In genomic region chr9:136485049-136485647, GRCh38 we compare ENCODE assay signal across 8 cellular contexts. TPM values are rescaled to one million over a fixed set of nuclear protein-coding genes. Genes with fewer than 3 reads are reported as not detected.
DNase-seq lines count a peak whose midpoint lies in the region; ATAC-seq and TF ChIP-seq lines count a peak whose summit lies in the region.

No MANE protein-coding gene starts in this region.

- peak overlapping the region; percentile 91 for H3K4me2 ChIP-seq in PC-9
- no peak overlapping the region for H3K4me2 ChIP-seq in fibroblast of lung (ENCODE audit: extremely low read depth, insufficient read depth, low read length)
- no peak overlapping the region for H3K4me2 ChIP-seq in neural cell (ENCODE audit: low read length)

- DNase-seq in Calu3: peak; percentile 80
- DNase-seq in PC-9: peak; percentile 53 to 83
- DNase-seq in activated T-cell treated with anti-CD3 and anti-CD28 coated beads, Interleukin-2, amount 50 U/mL, for 48 hours: peak; percentile 89 to 90
- DNase-seq in fibroblast of lung (ENCODE audit: low read depth in 2 of 2): peak; percentile 49 to 72

- TF ChIP-seq EP300 in neural cell (conservative IDR thresholded peaks at IDR 0.05; ENCODE audit: poor library complexity, severe bottlenecking): no peak

- H3K4me1 Mint-ChIP-seq in Calu3 (ENCODE audit: low read depth, unreplicated experiment) (no peaks in the 10 kb centered on the region), IgD-negative memory B cell (peaks cover 11 to 19% (median 14%) of the 10 kb centered on the region in 3 donors)
- peaks cover 23% of the 10 kb centered on the region for H3K4me1 Mint-ChIP-seq in stimulated activated naive CD8-positive, alpha-beta T cell treated with anti-CD3 and anti-CD28 coated beads, Interleukin-15, Interleukin-2, amounts not matched to agents 100 ng/mL and 50 ng/mL, for 24 hours (ENCODE audit: low read depth)

- TF ChIP-seq CTCF in Calu3 (IDR thresholded peaks at IDR 0.05; ENCODE audit: unreplicated experiment) (peak; percentile 52), PC-9 (conservative IDR thresholded peaks at IDR 0.05) (peak; percentile 91), fibroblast of lung (conservative IDR thresholded peaks at IDR 0.05 in 1 of 2, IDR thresholded peaks at IDR 0.05 in 1 of 2; ENCODE audit: low read depth in 1 of 2, low read length in 2 of 2) (peak; percentile 78 to 83), neural cell (IDR thresholded peaks at IDR 0.05; ENCODE audit: poor library complexity, severe bottlenecking) (peak; percentile 74)

- no peak overlapping the region for H3K27ac Mint-ChIP-seq in Calu3 (ENCODE audit: unreplicated experiment)
- peak overlapping the region in 2 of 3 donors; percentile 91 to 99 for H3K27ac Mint-ChIP-seq in IgD-negative memory B cell
- no peak overlapping the region for H3K27ac Mint-ChIP-seq in stimulated activated naive CD8-positive, alpha-beta T cell treated with anti-CD3 and anti-CD28 coated beads, Interleukin-15, Interleukin-2, amounts not matched to agents 100 ng/mL and 50 ng/mL, for 24 hours

- peaks cover 15% of the 10 kb centered on the region for H3K4me1 ChIP-seq in PC-9 (replicated peaks; ENCODE audit: insufficient read depth)
- H3K4me1 ChIP-seq in fibroblast of lung (ENCODE audit: control insufficient read depth, extremely low read depth, insufficient read depth, low read length): peaks cover 2% of the 10 kb centered on the region

- H3K27me3 ChIP-seq in PC-9 (ENCODE audit: insufficient read depth, low read depth) (no peaks in the 10 kb centered on the region), fibroblast of lung (ENCODE audit: control insufficient read depth, insufficient read depth, low read length) (no peaks in the 10 kb centered on the region), neural cell (ENCODE audit: insufficient read depth, low read depth, low read length) (no peaks in the 10 kb centered on the region)

- CTCF ChIA-PET in Calu3 (lab: Charles Lee): interaction anchor here (1.2 to 3.8 kb wide), 6 partner anchors 139 to 209 kb away, joined by 3 to 20 read pairs (median 5); no protein-coding TSS in a partner anchor
- CTCF ChIA-PET in PC-9 (lab: Charles Lee): interaction anchor here (1.1 to 3.1 kb wide), 2 partner anchors 140 to 150 kb away, joined by 4 to 19 read pairs; no protein-coding TSS in a partner anchor

- H3K9me3 Mint-ChIP-seq in Calu3 (ENCODE audit: low read depth, unreplicated experiment) (no peaks in the 10 kb centered on the region), IgD-negative memory B cell (no peaks in the 10 kb centered on the region)
- H3K9me3 Mint-ChIP-seq in stimulated activated naive CD8-positive, alpha-beta T cell treated with anti-CD3 and anti-CD28 coated beads, Interleukin-15, Interleukin-2, amounts not matched to agents 100 ng/mL and 50 ng/mL, for 24 hours: no peaks in the 10 kb centered on the region

- H3K9me3 ChIP-seq in PC-9 (ENCODE audit: insufficient read depth, low read depth) (no peaks in the 10 kb centered on the region), fibroblast of lung (ENCODE audit: control insufficient read depth, insufficient read depth, low read depth, low read length) (no peaks in the 10 kb centered on the region), neural cell (ENCODE audit: low read length) (no peaks in the 10 kb centered on the region)

- no peak overlapping the region for H2AFZ ChIP-seq in PC-9
- no peak overlapping the region for H2AFZ ChIP-seq in fibroblast of lung (ENCODE audit: low read length)
- H2AFZ ChIP-seq in neural cell (ENCODE audit: low read depth, low read length): no peak overlapping the region

- peak; percentile 63 for TF ChIP-seq RAD21 in neural cell (conservative IDR thresholded peaks at IDR 0.05)

- no peak for ATAC-seq in HG03039 (IDR thresholded peaks at IDR 0.05; ENCODE audit: unreplicated experiment)

- H3K4me3 ChIP-seq in PC-9 (peak overlapping the region; percentile 96), fibroblast of lung (replicated peaks in 1 of 4; ENCODE audit: control extremely low read depth in 1 of 4, insufficient read depth in 1 of 4, low read depth in 3 of 4, low read length in 4 of 4) (no peak overlapping the region), neural cell (ENCODE audit: low read length) (no peak overlapping the region)

- H3K4me3 Mint-ChIP-seq in Calu3 (ENCODE audit: low read depth, unreplicated experiment): peak overlapping the region; percentile 93
- H3K4me3 Mint-ChIP-seq in IgD-negative memory B cell: peak overlapping the region; percentile 55 to 91 (median 74)
- peak overlapping the region; percentile 59 for H3K4me3 Mint-ChIP-seq in stimulated activated naive CD8-positive, alpha-beta T cell treated with anti-CD3 and anti-CD28 coated beads, Interleukin-15, Interleukin-2, amounts not matched to agents 100 ng/mL and 50 ng/mL, for 24 hours

- no TSS peak for BruUV-seq in Calu3 (replicated peaks; lab: Mats Ljungman, UMichigan)
- BruUV-seq in PC-9 (replicated peaks; lab: Mats Ljungman, UMichigan): no TSS peak

- H3K9me2 ChIP-seq in PC-9 (ENCODE audit: insufficient read depth): no peaks in the 10 kb centered on the region
- no peaks in the 10 kb centered on the region for H3K9me2 ChIP-seq in neural cell (ENCODE audit: insufficient read depth, low read length)

- H3K79me2 ChIP-seq in PC-9 (ENCODE audit: low read depth): peaks cover 38% of the 10 kb centered on the region
- H3K79me2 ChIP-seq in fibroblast of lung (ENCODE audit: control insufficient read depth, insufficient read depth, low read length): peaks cover 22% of the 10 kb centered on the region
- H3K79me2 ChIP-seq in neural cell (replicated peaks; ENCODE audit: insufficient read depth, low read length): peaks cover 18% of the 10 kb centered on the region

- no peaks in the 10 kb centered on the region for H3K36me3 ChIP-seq in PC-9 (ENCODE audit: low read depth)
- H3K36me3 ChIP-seq in fibroblast of lung (ENCODE audit: control insufficient read depth, insufficient read depth, low read length): no peaks in the 10 kb centered on the region
- H3K36me3 ChIP-seq in neural cell (ENCODE audit: insufficient read depth, low read length): no peaks in the 10 kb centered on the region

- H3F3A ChIP-seq in PC-9 (ENCODE audit: insufficient read depth, low read depth) (peaks cover 18% of the 10 kb centered on the region; the same call in 1 of the 2 replicates), neural cell (ENCODE audit: insufficient read depth, low read length, poor library complexity, severe bottlenecking) (no peaks in the 10 kb centered on the region)

- no peak overlapping the region for H3K9ac ChIP-seq in fibroblast of lung (ENCODE audit: insufficient read depth, low read length)
- peak overlapping the region; percentile 86 for H3K9ac ChIP-seq in neural cell (ENCODE audit: low read length)

- POLR2A ChIA-PET in PC-9 (lab: Charles Lee; ENCODE audit: unreplicated experiment): interaction anchor here (0.7 kb wide), 1 partner anchor 140 kb away, joined by 5 read pairs; no protein-coding TSS in a partner anchor

- H4K20me1 ChIP-seq in PC-9 (ENCODE audit: insufficient read depth) (peaks cover 31% of the 10 kb centered on the region), fibroblast of lung (ENCODE audit: control insufficient read depth, extremely low read depth, insufficient read depth, low read length) (no peaks in the 10 kb centered on the region), neural cell (ENCODE audit: insufficient read depth) (peaks cover 4% of the 10 kb centered on the region)

- H3K36me3 Mint-ChIP-seq in Calu3 (ENCODE audit: insufficient read depth, unreplicated experiment) (peaks cover 36% of the 10 kb centered on the region), IgD-negative memory B cell (no peaks in the 10 kb centered on the region)
- H3K36me3 Mint-ChIP-seq in stimulated activated naive CD8-positive, alpha-beta T cell treated with anti-CD3 and anti-CD28 coated beads, Interleukin-15, Interleukin-2, amounts not matched to agents 100 ng/mL and 50 ng/mL, for 24 hours (ENCODE audit: low read depth): peaks cover 12% of the 10 kb centered on the region

- peaks cover 9% of the 10 kb centered on the region for H3K27me3 Mint-ChIP-seq in Calu3 (ENCODE audit: unreplicated experiment)
- H3K27me3 Mint-ChIP-seq in IgD-negative memory B cell: no peaks in the 10 kb centered on the region
- no peaks in the 10 kb centered on the region for H3K27me3 Mint-ChIP-seq in stimulated activated naive CD8-positive, alpha-beta T cell treated with anti-CD3 and anti-CD28 coated beads, Interleukin-15, Interleukin-2, amounts not matched to agents 100 ng/mL and 50 ng/mL, for 24 hours

- peak overlapping the region; percentile 97 for H3K27ac ChIP-seq in PC-9
- no peak overlapping the region for H3K27ac ChIP-seq in fibroblast of lung (ENCODE audit: insufficient read depth, low read length)
- H3K27ac ChIP-seq in neural cell (ENCODE audit: low read length): no peak overlapping the region

- intact Hi-C loops in Calu3 (cut with micrococcal nuclease; ENCODE audit: unreplicated experiment) (loop anchor here (1.0 kb wide), 1 partner anchor 146 kb away; no protein-coding TSS in a partner anchor), PC-9 (cut with micrococcal nuclease; ENCODE audit: unreplicated experiment) (loop anchor here (2.0 to 10.0 kb wide), 3 partner anchors 140 to 310 kb away; partner anchors contain the start of genes CCDC183 and TMEM141)

TF ChIP-seq in neural cell, 6 proteins besides CTCF, POLR2A, EP300 and RAD21:
- TF ChIP-seq MXI1 (conservative IDR thresholded peaks at IDR 0.05; ENCODE audit: poor library complexity, severe bottlenecking) (no peak), SMC3 (conservative IDR thresholded peaks at IDR 0.05; ENCODE audit: poor library complexity) (peak; percentile 73)
TF ChIP-seq in neural cell: peak in this region for 1.

RNA-seq across cellular contexts. Expression of gene SEC16A, which starts 2.3 kb away (rescaled TPM):
- total RNA-seq in Calu3 (2022) (48.9 and 49.6 TPM in 2 replicates), PC-9 (2021) (81.8 and 90.1 TPM in 2 replicates), fibroblast of lung (15.7 and 23.9 TPM in 2 replicates)
- polyA plus RNA-seq in IgD-negative memory B cell (30.1 TPM), fibroblast of lung (17.8 and 25.9 TPM in 2 replicates), neural cell (15.4 and 21.8 TPM in 2 replicates)
- 49.5 and 49.6 TPM in 2 replicates for polyA plus RNA-seq in fibroblast of lung (2012)
- polyA minus RNA-seq in fibroblast of lung (ENCODE audit: low replicate concordance) (116 and 123 TPM in 2 replicates), neural cell (21.2 and 23.7 TPM in 2 replicates)

RNA-seq across cellular contexts. Expression of gene INPP5E, which starts 45.5 kb away (rescaled TPM):
- total RNA-seq in Calu3 (2022) (10.9 and 11.3 TPM in 2 replicates), PC-9 (2021) (18.2 and 22.5 TPM in 2 replicates), fibroblast of lung (5.6 and 7.8 TPM in 2 replicates)
- polyA plus RNA-seq in IgD-negative memory B cell (6.9 TPM), fibroblast of lung (3.9 and 5.1 TPM in 2 replicates), neural cell (17.9 and 24.0 TPM in 2 replicates)
- polyA plus RNA-seq in fibroblast of lung (2012): 5.5 and 8.0 TPM in 2 replicates
- polyA minus RNA-seq in fibroblast of lung (ENCODE audit: low replicate concordance) (4.6 and 5.6 TPM in 2 replicates), neural cell (16.4 and 20.2 TPM in 2 replicates)

Comparison
In these comparisons a context has a peak if more than half of its experiments do, and no peak if none do; other contexts are left out.
1. H3K27ac Mint-ChIP-seq: peak in IgD-negative memory B cell (2 of 3); none in Calu3 (single experiment) and stimulated activated naive CD8-positive, alpha-beta T cell treated with anti-CD3 and anti-CD28 coated beads, Interleukin-15, Interleukin-2, amounts not matched to agents 100 ng/mL and 50 ng/mL, for 24 hours (single experiment).
2. Peak in every context shown above with its lines, with median percentiles within 50 percentile points of each other: DNase-seq, H3K4me3 Mint-ChIP-seq and CTCF ChIP-seq.